In the genomic region with DNA sequence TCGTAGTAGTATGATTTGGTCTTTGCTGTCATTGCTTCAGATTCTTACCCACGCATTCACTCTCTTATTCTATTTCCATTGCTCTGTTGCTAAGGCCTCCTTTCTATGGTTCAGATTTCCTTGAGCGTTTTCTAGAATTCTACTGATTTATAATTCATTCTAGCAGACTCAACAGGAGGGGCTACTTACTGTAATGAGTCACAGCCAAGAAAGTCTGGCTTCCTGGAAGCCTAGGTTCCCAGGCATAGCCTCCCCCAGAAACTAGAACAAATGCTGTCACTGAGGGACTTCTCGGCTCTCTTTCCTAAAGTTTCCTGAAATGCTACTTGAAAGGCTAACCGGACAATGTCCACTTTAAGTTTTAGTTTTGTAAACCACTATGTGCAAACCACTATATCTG, we compare ENCODE assay signal across 27 cellular contexts.
"Had no signal": no experiment of that assay in that cellular context is flagged by ENCODE, and none has a peak within 500 bp of the region (broad histone marks: within the 10 kb centered on the region; RNA-seq: fewer than 3 reads in every experiment).

No MANE protein-coding gene starts in this region.

- H3K27ac Mint-ChIP-seq: activated B cell treated with CpG ODN at 0.5 μM for 24 hours; activated naive CD4-positive, alpha-beta T cell treated with anti-CD3 and anti-CD28 coated beads for 36 hours; activated naive CD8-positive, alpha-beta T cell treated with anti-CD3 and anti-CD28 coated beads, Interleukin-2, amount 10 ng/mL, durations not matched to agents 7 days and 5 days; endodermal cell; immature natural killer cell; stimulated activated naive CD8-positive, alpha-beta T cell treated with anti-CD3 and anti-CD28 coated beads, Interleukin-15, Interleukin-2, amounts not matched to agents 100 ng/mL and 50 ng/mL, for 24 hours; T-helper 17 cell had no signal

- ATAC-seq: foreskin keratinocyte, left lung, T-helper 17 cell had no signal

- H3K4me3 Mint-ChIP-seq: activated B cell treated with CpG ODN at 0.5 μM for 24 hours; activated naive CD4-positive, alpha-beta T cell treated with anti-CD3 and anti-CD28 coated beads for 36 hours; activated naive CD8-positive, alpha-beta T cell treated with anti-CD3 and anti-CD28 coated beads, Interleukin-2, amount 10 ng/mL, durations not matched to agents 7 days and 5 days; central memory CD8-positive, alpha-beta T cell; endodermal cell; immature natural killer cell; stimulated activated naive CD8-positive, alpha-beta T cell treated with anti-CD3 and anti-CD28 coated beads, Interleukin-15, Interleukin-2, amounts not matched to agents 100 ng/mL and 50 ng/mL, for 24 hours; T-helper 17 cell had no signal

- H3K4me1 ChIP-seq: foreskin keratinocyte, left lung, parathyroid adenoma, sigmoid colon, SJSA1, spleen, tibial artery had no signal

- H3K36me3 Mint-ChIP-seq: activated naive CD8-positive, alpha-beta T cell treated with anti-CD3 and anti-CD28 coated beads, Interleukin-2, amount 10 ng/mL, durations not matched to agents 7 days and 5 days; immature natural killer cell had no signal

- H3K9me3 Mint-ChIP-seq: activated B cell treated with CpG ODN at 0.5 μM for 24 hours; activated naive CD4-positive, alpha-beta T cell treated with anti-CD3 and anti-CD28 coated beads for 36 hours; activated naive CD8-positive, alpha-beta T cell treated with anti-CD3 and anti-CD28 coated beads, Interleukin-2, amount 10 ng/mL, durations not matched to agents 7 days and 5 days; central memory CD8-positive, alpha-beta T cell; endodermal cell; stimulated activated naive CD8-positive, alpha-beta T cell treated with anti-CD3 and anti-CD28 coated beads, Interleukin-15, Interleukin-2, amounts not matched to agents 100 ng/mL and 50 ng/mL, for 24 hours had no signal

- H3K27ac ChIP-seq: brain microvascular endothelial cell, coronary artery, epithelial cell of prostate, foreskin keratinocyte, hepatocyte, left lung, parathyroid adenoma, sigmoid colon, SJSA1, tibial artery had no signal

- H3K36me3 ChIP-seq: brain microvascular endothelial cell, left lung, sigmoid colon, SJSA1, spleen, tibial artery had no signal

- H3K4me2 ChIP-seq: hepatocyte had no signal

- H3K4me3 ChIP-seq: coronary artery, hepatocyte, left lung, sigmoid colon, SJSA1, spleen, tibial artery had no signal

- H3K4me1 Mint-ChIP-seq: activated B cell treated with CpG ODN at 0.5 μM for 24 hours; central memory CD8-positive, alpha-beta T cell; immature natural killer cell; T-helper 17 cell had no signal

- DNase-seq: activated B cell treated with CpG ODN at 0.5 μM for 24 hours; activated CD4-positive, alpha-beta T cell treated with anti-CD3 and anti-CD28 coated beads for 4 hours; activated CD4-positive, alpha-beta T cell treated with anti-CD3 and anti-CD28 coated beads, Interleukin-2, amount 50 U/mL, for 48 hours; activated naive CD4-positive, alpha-beta T cell treated with anti-CD3 and anti-CD28 coated beads for 36 hours; activated naive CD8-positive, alpha-beta T cell treated with anti-CD3 and anti-CD28 coated beads, Interleukin-2, amount 10 ng/mL, durations not matched to agents 7 days and 5 days; activated T-cell treated with anti-CD3 and anti-CD28 coated beads, Interleukin-2, amount 50 U/mL, for 48 hours; amygdala; brain microvascular endothelial cell; endodermal cell; foreskin keratinocyte; immature natural killer cell; kidney glomerular epithelial cell; left lung; midbrain; sigmoid colon; spleen; stimulated activated CD4-positive, alpha-beta T cell treated with anti-CD3 and anti-CD28 coated beads, Interleukin-4, amount 100 ng/mL, for 4 hours; substantia nigra; T-helper 17 cell; tibial artery had no signal

- H3K27me3 ChIP-seq: brain microvascular endothelial cell, foreskin keratinocyte, hepatocyte, left lung, sigmoid colon, SJSA1, spleen, tibial artery had no signal

- H3K79me2 ChIP-seq: hepatocyte, parathyroid adenoma had no signal

- H3K9ac ChIP-seq: parathyroid adenoma had no signal

- H2AFZ ChIP-seq: hepatocyte, parathyroid adenoma had no signal

- H3K9me3 ChIP-seq: left lung, sigmoid colon, SJSA1, spleen, tibial artery had no signal
